In the genomic region with DNA sequence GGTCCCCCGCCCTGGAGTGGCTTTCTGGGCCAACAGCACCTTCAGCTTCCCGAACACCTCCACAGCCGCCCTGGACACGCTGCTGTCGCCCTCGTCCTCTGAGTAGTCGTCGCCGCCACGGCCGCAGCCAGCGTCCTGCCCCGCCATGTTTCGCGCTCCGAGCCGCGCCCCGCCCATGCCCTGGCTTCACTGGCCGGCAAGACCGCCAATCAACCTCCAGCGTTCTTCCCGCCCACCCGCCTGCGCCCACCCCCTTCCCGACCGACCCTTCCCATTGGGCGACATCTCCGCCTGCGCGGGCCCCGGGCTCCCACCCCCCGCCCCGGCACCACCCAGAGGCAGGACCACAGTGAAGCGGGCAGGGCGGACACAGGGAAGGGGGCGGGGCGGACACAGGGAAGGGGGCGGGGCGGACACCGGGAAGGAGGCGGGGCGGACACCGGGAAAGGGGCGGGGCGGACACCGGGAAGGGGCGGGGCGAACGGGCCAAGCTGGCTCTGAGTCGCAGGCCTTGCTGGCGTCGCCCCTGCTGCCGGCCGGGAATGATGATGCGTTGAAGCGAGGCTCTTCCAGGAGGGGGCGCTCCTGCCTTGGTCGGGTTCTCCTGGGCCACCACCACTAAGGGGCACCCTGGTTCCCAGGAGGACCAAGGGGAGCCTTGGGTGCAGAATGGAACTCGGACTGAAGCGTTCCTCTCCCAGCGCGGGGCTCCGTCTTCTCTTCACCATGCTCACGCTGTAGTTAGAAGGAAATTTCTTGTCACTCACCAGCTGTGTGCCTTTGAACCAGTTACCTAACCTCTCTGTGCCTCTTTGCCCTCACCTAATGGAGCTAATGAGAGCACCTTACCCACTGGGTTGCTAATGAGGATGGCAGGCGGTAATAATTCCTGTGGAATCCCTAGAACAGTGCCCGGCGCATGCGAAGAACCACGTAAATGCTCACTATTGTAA, we compare ENCODE assay signal across 7 cellular contexts. TPM values are rescaled to one million over a fixed set of nuclear protein-coding genes. Genes with fewer than 3 reads are reported as not detected.
DNase-seq lines count a peak whose midpoint lies in the region; ATAC-seq, FAIRE-seq and TF ChIP-seq lines count a peak whose summit lies in the region.

A gene (minus strand): TSS at position 166 of the 953 bp plus-strand sequence. CDS start 19 bp downstream, at position 147.

- H3K27ac Mint-ChIP-seq in astrocyte (ENCODE audit: unreplicated experiment), result no peak within 1 kb of the TSS

- H3K27ac ChIP-seq in astrocyte (ENCODE audit: low read depth, low read length), result no peak within 1 kb of the TSS

- peak; percentile 50 for ATAC-seq in GM18508 (IDR thresholded peaks at IDR 0.05; ENCODE audit: insufficient read depth, unreplicated experiment)
- ATAC-seq in HG02981 (IDR thresholded peaks at IDR 0.05; ENCODE audit: unreplicated experiment), result peak; percentile 81

- H3K9ac ChIP-seq in astrocyte (ENCODE audit: low read length), result peak within 1 kb of the TSS; percentile 67

- H3K9me3 ChIP-seq in astrocyte (ENCODE audit: insufficient read depth, low read depth, low read length), result no peaks in the 10 kb centered on the region

- TF ChIP-seq CTCF in astrocyte (IDR thresholded peaks at IDR 0.05; ENCODE audit: insufficient read depth, low read depth, low read length), result peak; percentile 22

- peaks cover 14% of the 10 kb centered on the region for H3K4me1 ChIP-seq in astrocyte (ENCODE audit: insufficient read depth, low read length)

- H3K4me2 ChIP-seq in astrocyte (ENCODE audit: low read length), result peak within 1 kb of the TSS; percentile 93

- FAIRE-seq in astrocyte (lab: Jason Lieb, UNC), result peak; percentile 26

- H3K9me3 Mint-ChIP-seq in astrocyte (ENCODE audit: unreplicated experiment), result no peaks in the 10 kb centered on the region

- H3K4me3 ChIP-seq in astrocyte (ENCODE audit: insufficient read depth, low read depth, low read length), result peak within 1 kb of the TSS; percentile 75

- peaks cover 6% of the 10 kb centered on the region for H3K4me1 Mint-ChIP-seq in astrocyte (ENCODE audit: low read depth, unreplicated experiment)

- H4K20me1 ChIP-seq in astrocyte (ENCODE audit: insufficient read depth, low read length), result no peaks in the 10 kb centered on the region

- no peaks in the 10 kb centered on the region for H3K27me3 Mint-ChIP-seq in astrocyte (ENCODE audit: low read depth, unreplicated experiment)

- H2AFZ ChIP-seq in astrocyte (ENCODE audit: low read depth, low read length), result peak within 1 kb of the TSS; percentile 32

- no peaks in the 10 kb centered on the region for H3K36me3 ChIP-seq in astrocyte (ENCODE audit: insufficient read depth, low read length)

- peak within 1 kb of the TSS; percentile 83 for H3K4me3 Mint-ChIP-seq in astrocyte (ENCODE audit: unreplicated experiment)

- peaks cover 10% of the 10 kb centered on the region for H3K79me2 ChIP-seq in astrocyte (ENCODE audit: insufficient read depth, low read length)

- peak; percentile 69 for DNase-seq in NCI-H2029 (lab: John Stamatoyannopoulos, UW)
- DNase-seq in T-helper 22 cell (ENCODE audit: low read depth), result peak; percentile 82
- DNase-seq in astrocyte (ENCODE audit: low read depth), result peak; percentile 68
- peak; percentile 94 for DNase-seq in hepatic stellate cell (ENCODE audit: low spot score)
- DNase-seq in retina, result peak; percentile 86

- H3K27me3 ChIP-seq in astrocyte (ENCODE audit: insufficient read depth, low read length), result no peaks in the 10 kb centered on the region

- H3K36me3 Mint-ChIP-seq in astrocyte (ENCODE audit: low read depth, unreplicated experiment), result no peaks in the 10 kb centered on the region

RNA-seq across cellular contexts. Expression of the gene that starts here (rescaled TPM):
- total RNA-seq in astrocyte, result 12.1 and 14.7 TPM in 2 replicates
